In the genomic region with DNA sequence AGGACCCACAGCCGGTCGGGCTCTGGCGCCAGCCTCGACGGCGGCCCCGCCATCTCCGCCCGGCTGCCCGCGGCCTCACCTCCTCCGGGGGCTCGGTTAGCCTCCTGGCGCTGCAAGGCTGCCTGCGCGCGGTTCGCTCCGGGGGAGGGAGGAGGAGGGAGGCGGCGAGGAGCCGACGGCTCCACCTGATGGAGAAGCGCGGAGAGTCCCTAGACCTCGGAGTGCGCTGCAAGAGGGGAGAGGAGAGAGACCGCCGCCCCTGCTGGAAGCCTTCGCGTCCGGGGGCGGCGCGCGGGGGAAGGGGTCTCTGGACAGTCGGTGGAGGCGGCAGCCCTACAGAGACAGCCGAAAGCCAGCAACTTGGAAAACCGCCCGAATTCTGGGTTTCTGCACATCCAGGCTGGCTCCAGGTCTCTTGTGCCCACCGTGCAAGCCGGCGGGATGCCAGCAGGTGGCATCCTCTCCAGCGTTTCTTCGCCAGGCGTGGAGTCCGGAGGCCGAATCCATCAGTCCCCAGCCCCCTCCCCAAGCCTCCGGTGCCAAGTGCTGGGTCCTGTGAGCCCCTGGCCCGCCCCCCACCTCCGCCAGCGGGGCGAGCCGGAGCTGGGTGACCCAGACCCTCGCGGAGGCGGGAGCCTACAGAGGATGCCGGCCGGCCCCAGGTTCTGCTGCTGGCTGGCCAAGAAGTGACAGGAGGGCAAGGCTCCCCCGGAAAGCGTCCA, we compare ENCODE assay signal across 10 cellular contexts. TPM values are rescaled to one million over a fixed set of nuclear protein-coding genes. Genes with fewer than 3 reads are reported as not detected.
DNase-seq lines count a peak whose midpoint lies in the region; ATAC-seq, FAIRE-seq and TF ChIP-seq lines count a peak whose summit lies in the region.
"Had no signal": no experiment of that assay in that cellular context is flagged by ENCODE, and none has a peak within 500 bp of the region (broad histone marks: within the 10 kb centered on the region; RNA-seq: fewer than 3 reads in every experiment).

No MANE protein-coding gene starts in this region.

- no peak for FAIRE-seq in H54 (lab: Jason Lieb, UNC)
- FAIRE-seq: bronchial epithelial cell had no signal

- 3% methylated on average over 54 of the region's 62 CpGs for WGBS in smooth muscle cell (ENCODE audit: low lambda C conversion rate)

- peak overlapping the region; percentile 82 for H3K4me2 ChIP-seq in smooth muscle cell

- H3K27ac ChIP-seq in smooth muscle cell (ENCODE audit: low read depth), result no peak overlapping the region

- no peak for TF ChIP-seq POLR2A in H54 (IDR thresholded peaks at IDR 0.05; ENCODE audit: low read depth, low read length)

- TF ChIP-seq CTCF in HFF-Myc (IDR thresholded peaks at IDR 0.05; ENCODE audit: low read depth, low read length, missing control alignments) (peak; percentile 28), smooth muscle cell (IDR thresholded peaks at IDR 0.05; ENCODE audit: borderline replicate concordance, insufficient read depth, poor library complexity, severe bottlenecking) (peak; percentile 33)

- peaks cover 97% of the 10 kb centered on the region for H3K27me3 ChIP-seq in smooth muscle cell (ENCODE audit: low read depth)

- no peaks in the 10 kb centered on the region for H3K79me2 ChIP-seq in smooth muscle cell (ENCODE audit: low read depth)

- in situ Hi-C loops in SK-MEL-5 (cut with HindIII; ENCODE audit: low pct_unique_long_range_greater_than_20kb, low sequenced_read_pairs), result no loop called here

- no peaks in the 10 kb centered on the region for H3F3A ChIP-seq in smooth muscle cell (ENCODE audit: low read depth)

- H3K4me1 ChIP-seq in smooth muscle cell (ENCODE audit: low read depth), result no peaks in the 10 kb centered on the region

- intact Hi-C loops in left cardiac atrium (cut with DNase I), result no loop called here

- no peak overlapping the region for H2AFZ ChIP-seq in smooth muscle cell (ENCODE audit: low read depth)

- H3K36me3 ChIP-seq in smooth muscle cell (ENCODE audit: low read depth), result no peaks in the 10 kb centered on the region

- DNase-seq in Ammon's horn (ENCODE audit: low spot score) (peak; percentile 64), HFF-Myc (ENCODE audit: extremely low read depth, low read depth) (no peak), SK-MEL-5 (ENCODE audit: low read depth, low spot score) (peak; percentile 17), left cardiac atrium (peak; percentile 29), smooth muscle cell (lab: John Stamatoyannopoulos, UW; ENCODE audit: unreplicated experiment) (no peak), hippocampal formation (lab: John Stamatoyannopoulos, UW) (no peak), H54 (ENCODE audit: insufficient read length, low spot score) (no peak)

- no peaks in the 10 kb centered on the region for H4K20me1 ChIP-seq in smooth muscle cell (ENCODE audit: low read depth)

- ATAC-seq in left cardiac atrium, result peak; percentile 64 to 83
- ATAC-seq in GM18873 (IDR thresholded peaks at IDR 0.05; ENCODE audit: low FRiP score, unreplicated experiment), result no peak
- ATAC-seq: HCT116 had no signal

- no peak overlapping the region for H3K9ac ChIP-seq in smooth muscle cell (ENCODE audit: low read depth)

- H3K4me3 ChIP-seq in HFF-Myc (replicated peaks; ENCODE audit: low read depth, low read length), result peak overlapping the region; percentile 34
- peak overlapping the region; percentile 29 for H3K4me3 ChIP-seq in smooth muscle cell

- H3K9me3 ChIP-seq in smooth muscle cell (replicated peaks; ENCODE audit: low read depth), result no peaks in the 10 kb centered on the region

RNA-seq across cellular contexts. Expression of a gene that starts 2.9 kb away (rescaled TPM):
- total RNA-seq in SK-MEL-5 (2014; rRNA removed; shearing (Covaris generic)), result not detected in 2 replicates
- polyA plus RNA-seq in SK-MEL-5 (2015; cell fraction: cytosol; rRNA removed), result not detected in 2 replicates
- not detected in 2 replicates for polyA plus RNA-seq in SK-MEL-5 (2015; cell fraction: nucleus; rRNA removed)
- 1 to 10 TPM in 1 of 2 donors, under 1 TPM in 1; 0.44 to 2.1 TPM for total RNA-seq in left cardiac atrium
- total RNA-seq in smooth muscle cell, result not detected in 2 replicates
- 1.2 and 1.3 TPM in 2 replicates for polyA plus RNA-seq in smooth muscle cell
- total RNA-seq: bronchial epithelial cell had no signal

Comparison
In these comparisons a context has a peak if more than half of its experiments do, and no peak if none do; other contexts are left out.
1. DNase-seq: peak in Ammon's horn (single experiment), SK-MEL-5 (single experiment) and left cardiac atrium (single experiment); none in HFF-Myc (single experiment), smooth muscle cell (single experiment), hippocampal formation (0 of 2) and H54 (single experiment).